16 cellular contexts compared by ENCODE assay signal in genomic region chr17:73933164-73933766, GRCh38.
DNase-seq lines count a peak whose midpoint lies in the region; TF ChIP-seq lines count a peak whose summit lies in the region.
"Had no signal": no experiment of that assay in that cellular context is flagged by ENCODE, and none has a peak within 500 bp of the region (broad histone marks: within the 10 kb centered on the region; RNA-seq: fewer than 3 reads in every experiment).

No MANE protein-coding gene starts in this region.

- H3K9me2 ChIP-seq in GM23248 (ENCODE audit: insufficient read depth) = no peaks in the 10 kb centered on the region

- H3K27ac Mint-ChIP-seq in brain (peak overlapping the region in 3 of 5 experiments; percentile 40 to 58 (median 44)), osteocyte (ENCODE audit: unreplicated experiment) (no peak overlapping the region)
- H3K27ac Mint-ChIP-seq: CD4-positive, CD25-positive, alpha-beta regulatory T cell; CD8-positive, alpha-beta memory T cell had no signal

- H3K4me1 Mint-ChIP-seq in brain = peaks cover 34% of the 10 kb centered on the region
- H3K4me1 Mint-ChIP-seq in osteocyte (ENCODE audit: unreplicated experiment) = no peaks in the 10 kb centered on the region

- H3K9me3 ChIP-seq in vagina (no peaks in the 10 kb centered on the region), GM23248 (ENCODE audit: low read depth) (no peaks in the 10 kb centered on the region)
- H3K9me3 ChIP-seq: BE2C, HAP-1 had no signal

- no peaks in the 10 kb centered on the region for H3K27me3 ChIP-seq in vagina
- no peaks in the 10 kb centered on the region for H3K27me3 ChIP-seq in GM23248 (replicated peaks; ENCODE audit: insufficient read depth)
- H3K27me3 ChIP-seq: BE2C had no signal

- H3K4me3 ChIP-seq in vagina (no peak overlapping the region), GM23248 (no peak overlapping the region)
- H3K4me3 ChIP-seq: HAP-1 had no signal

- no peak overlapping the region for H3K9ac ChIP-seq in GM23248

- peaks cover 3 to 10% (median 4%) of the 10 kb centered on the region in 5 experiments for H3K9me3 Mint-ChIP-seq in brain
- H3K9me3 Mint-ChIP-seq in osteocyte (ENCODE audit: unreplicated experiment) = peaks cover 6% of the 10 kb centered on the region

- in situ Hi-C loops in GM23248 (cut with MboI) = no loop called here

- 19 to 26% methylated on average over 8 of the region's 8 CpGs for WGBS in GM23248 (ENCODE audit: low coverage in 1 of 2, low lambda C conversion rate in 2 of 2, missing lambda C conversion rate in 2 of 2), 2 experiments

- H3K27me3 Mint-ChIP-seq in brain (no peaks in the 10 kb centered on the region), osteocyte (ENCODE audit: unreplicated experiment) (no peaks in the 10 kb centered on the region)

- no peaks in the 10 kb centered on the region for H3K4me1 ChIP-seq in vagina
- H3K4me1 ChIP-seq in GM23248 (ENCODE audit: insufficient read depth) = no peaks in the 10 kb centered on the region
- H3K4me1 ChIP-seq: HAP-1 had no signal

- H3K79me2 ChIP-seq in GM23248 (ENCODE audit: insufficient read depth) = no peaks in the 10 kb centered on the region

- DNase-seq in D341Med (ENCODE audit: low spot score) (peak; percentile 15), osteocyte (ENCODE audit: extremely low spot score, unreplicated experiment) (peak; percentile 51), vagina (ENCODE audit: extremely low spot score in 2 of 2) (peak; percentile 25 to 55), mucosa of gallbladder (ENCODE audit: low spot score) (no peak), GM23248 (no peak)
- DNase-seq: BE2C; C1 segment of cervical spinal cord; CD4-positive, CD25-positive, alpha-beta regulatory T cell; CD8-positive, alpha-beta memory T cell; COR-L47; DMS153; DMS79; GDM1 had no signal

- TF ChIP-seq CTCF in brain (conservative IDR thresholded peaks at IDR 0.05) (no peak), osteocyte (IDR thresholded peaks at IDR 0.05) (no peak), vagina (IDR thresholded peaks at IDR 0.05) (no peak)

- no peaks in the 10 kb centered on the region for H4K20me1 ChIP-seq in GM23248 (ENCODE audit: insufficient read depth)

- H2AFZ ChIP-seq in GM23248 = no peak overlapping the region

- H3K36me3 Mint-ChIP-seq in brain (no peaks in the 10 kb centered on the region), osteocyte (ENCODE audit: unreplicated experiment) (no peaks in the 10 kb centered on the region)
- H3K36me3 Mint-ChIP-seq: CD4-positive, CD25-positive, alpha-beta regulatory T cell; CD8-positive, alpha-beta memory T cell had no signal

- H3K36me3 ChIP-seq in vagina (no peaks in the 10 kb centered on the region), GM23248 (ENCODE audit: low read depth) (no peaks in the 10 kb centered on the region)
- H3K36me3 ChIP-seq: BE2C, HAP-1 had no signal

- no peaks in the 10 kb centered on the region for H3F3A ChIP-seq in GM23248 (ENCODE audit: insufficient read depth)

- H3K4me3 Mint-ChIP-seq in brain (no peak overlapping the region), osteocyte (ENCODE audit: unreplicated experiment) (no peak overlapping the region)
- H3K4me3 Mint-ChIP-seq: CD4-positive, CD25-positive, alpha-beta regulatory T cell; CD8-positive, alpha-beta memory T cell had no signal

- no peak overlapping the region for H3K27ac ChIP-seq in vagina
- no peak overlapping the region for H3K27ac ChIP-seq in GM23248
- H3K27ac ChIP-seq: HL-60 had no signal

- intact Hi-C loops in vagina (cut with DNase I) = no loop called here

- TF ChIP-seq POLR2A in vagina (IDR thresholded peaks at IDR 0.05) = no peak

- no peak overlapping the region for H3K4me2 ChIP-seq in GM23248 (ENCODE audit: unreplicated experiment)

Comparison
In these comparisons a context has a peak if more than half of its experiments do, and no peak if none do; other contexts are left out.
1. DNase-seq: peak in D341Med (single experiment), osteocyte (single experiment) and vagina (2 of 2); none in mucosa of gallbladder (single experiment) and GM23248 (single experiment).